23 cellular contexts compared by ENCODE assay signal in genomic region chr4:13616597-13616996, GRCh38. TPM values are rescaled to one million over a fixed set of nuclear protein-coding genes. Genes with fewer than 3 reads are reported as not detected.
A peak's percentile ranks its signal among the peaks of the same experiment; 100 is the strongest.
DNase-seq lines count a peak whose midpoint lies in the region; ATAC-seq, FAIRE-seq and TF ChIP-seq lines count a peak whose summit lies in the region.
"Had no signal": no experiment of that assay in that cellular context is flagged by ENCODE, and none has a peak within 500 bp of the region (broad histone marks: within the 10 kb centered on the region; RNA-seq: fewer than 3 reads in every experiment).

No MANE protein-coding gene starts in this region.

- no peak overlapping the region for H3K4me3 ChIP-seq in HepG2 (replicated peaks in 1 of 3; ENCODE audit: insufficient read depth in 1 of 3, low read depth in 2 of 3, low read length in 3 of 3)
- H3K4me3 ChIP-seq in right lobe of liver: no peak overlapping the region
- no peak overlapping the region for H3K4me3 ChIP-seq in IMR-90 (ENCODE audit: insufficient read depth, low read depth, low read length)
- no peak overlapping the region for H3K4me3 ChIP-seq in H1 (ENCODE audit: extremely low read depth in 1 of 4, insufficient read depth in 2 of 4, low read depth in 3 of 4, low read length in 4 of 4)
- H3K4me3 ChIP-seq in neutrophil (ENCODE audit: low read depth in 1 of 2, low read length in 1 of 2): peak overlapping the region in 1 of 2 experiments; percentile 52

- H2BK120ac ChIP-seq in IMR-90 (ENCODE audit: low read depth, low read length) (no peak overlapping the region), H1 (replicated peaks; ENCODE audit: low read depth, low read length) (no peak overlapping the region)

- H3K9ac ChIP-seq in HepG2 (ENCODE audit: insufficient read depth, low read depth, low read length) (no peak overlapping the region), IMR-90 (ENCODE audit: low read depth, low read length) (no peak overlapping the region), H1 (replicated peaks in 1 of 4; ENCODE audit: extremely low read depth in 1 of 4, low read depth in 3 of 4, low read length in 3 of 4) (no peak overlapping the region)

- no peak for TF ChIP-seq EP300 in HepG2 (IDR thresholded peaks at IDR 0.05; ENCODE audit: low read depth in 2 of 2, low read length in 2 of 2)
- no peak for TF ChIP-seq EP300 in HepG2 (CRISPR knock-in tag; IDR thresholded peaks at IDR 0.05; ENCODE audit: borderline replicate concordance)
- no peak for TF ChIP-seq EP300 in H1 (IDR thresholded peaks at IDR 0.05; ENCODE audit: borderline replicate concordance in 1 of 2, low read depth in 2 of 2, low read length in 2 of 2)

- TF ChIP-seq POLR2A in HepG2 (IDR thresholded peaks at IDR 0.05; ENCODE audit: insufficient read depth in 1 of 2, low read depth in 2 of 2, low read length in 2 of 2) (no peak), right lobe of liver (IDR thresholded peaks at IDR 0.05) (no peak), IMR-90 (IDR thresholded peaks at IDR 0.05; ENCODE audit: low read depth, low read length) (no peak), H1 (IDR thresholded peaks at IDR 0.05; ENCODE audit: control extremely low read depth in 1 of 2, low read depth in 2 of 2, low read length in 2 of 2) (no peak)

- H3K27me3 ChIP-seq in HepG2 (ENCODE audit: control insufficient read depth in 1 of 2, insufficient read depth in 2 of 2, low read length in 2 of 2): no peaks in the 10 kb centered on the region
- H3K27me3 ChIP-seq in right lobe of liver: no peaks in the 10 kb centered on the region
- H3K27me3 ChIP-seq in IMR-90 (ENCODE audit: control insufficient read depth, insufficient read depth, low read length): no peaks in the 10 kb centered on the region
- H3K27me3 ChIP-seq in H1 (replicated peaks in 1 of 4; ENCODE audit: control insufficient read depth in 3 of 4, extremely low read depth in 1 of 4, insufficient read depth in 3 of 4, low read length in 3 of 4): no peaks in the 10 kb centered on the region
- H3K27me3 ChIP-seq in neutrophil: no peaks in the 10 kb centered on the region

- TF ChIP-seq CTCF in HepG2 (CRISPR knock-in tag; IDR thresholded peaks at IDR 0.05) (no peak), right lobe of liver (IDR thresholded peaks at IDR 0.05) (no peak), IMR-90 (conservative IDR thresholded peaks at IDR 0.05; ENCODE audit: low read depth, low read length) (no peak), H1 (IDR thresholded peaks at IDR 0.05; ENCODE audit: control extremely low read depth in 1 of 3, insufficient read depth in 1 of 3, low read depth in 1 of 3, low read length in 3 of 3) (no peak), neutrophil (IDR thresholded peaks at IDR 0.05) (no peak)

- no peak overlapping the region for H2BK12ac ChIP-seq in H1 (ENCODE audit: low read depth, low read length)

- no peak overlapping the region for H2BK20ac ChIP-seq in IMR-90 (ENCODE audit: low read depth, low read length)
- no peak overlapping the region for H2BK20ac ChIP-seq in H1 (ENCODE audit: low read length)

- POLR2A ChIA-PET in HepG2 (lab: Yijun Ruan, JAX) (no interaction called here), IMR-90 (lab: Charles Lee; ENCODE audit: unreplicated experiment) (no interaction called here), H1 (lab: Charles Lee; ENCODE audit: partially characterized antibody) (no interaction called here)

- H3K4me1 ChIP-seq in HepG2 (ENCODE audit: insufficient read depth, low read length) (no peaks in the 10 kb centered on the region), right lobe of liver (no peaks in the 10 kb centered on the region), IMR-90 (ENCODE audit: control insufficient read depth, insufficient read depth, low read length) (no peaks in the 10 kb centered on the region), H1 (replicated peaks in 1 of 4; ENCODE audit: control insufficient read depth in 3 of 4, insufficient read depth in 4 of 4, low read length in 3 of 4) (no peaks in the 10 kb centered on the region), neutrophil (ENCODE audit: control insufficient read depth in 1 of 2, insufficient read depth in 1 of 2, low read depth in 1 of 2, low read length in 1 of 2) (peaks cover 58 to 70% of the 10 kb centered on the region in 2 experiments)
- H3K4me1 ChIP-seq: Caco-2 had no signal

- no peak overlapping the region for H3K4me3 Mint-ChIP-seq in effector memory CD8-positive, alpha-beta T cell
- no peak overlapping the region for H3K4me3 Mint-ChIP-seq in stimulated activated naive CD8-positive, alpha-beta T cell treated with anti-CD3 and anti-CD28 coated beads, Interleukin-15, amount 100 ng/mL, for 72 hours
- H3K4me3 Mint-ChIP-seq: CD4-positive, CD25-positive, alpha-beta regulatory T cell; CD8-positive, alpha-beta T cell had no signal

- H4K8ac ChIP-seq in IMR-90 (ENCODE audit: low read depth in 2 of 2, low read length in 2 of 2): no peak overlapping the region
- H4K8ac ChIP-seq in H1 (ENCODE audit: extremely low read depth, insufficient read depth, low read length): no peak overlapping the region

- no peak overlapping the region for H3K4me2 ChIP-seq in HepG2 (ENCODE audit: low read depth, low read length)
- no peak overlapping the region for H3K4me2 ChIP-seq in IMR-90 (ENCODE audit: low read depth, low read length)
- H3K4me2 ChIP-seq in H1 (ENCODE audit: insufficient read depth in 1 of 2, low read depth in 2 of 2, low read length in 2 of 2): no peak overlapping the region

- no peak overlapping the region for H3K27ac Mint-ChIP-seq in effector memory CD8-positive, alpha-beta T cell
- no peak overlapping the region for H3K27ac Mint-ChIP-seq in stimulated activated naive CD8-positive, alpha-beta T cell treated with anti-CD3 and anti-CD28 coated beads, Interleukin-15, amount 100 ng/mL, for 72 hours

- no peak overlapping the region for H2AK9ac ChIP-seq in IMR-90 (replicated peaks; ENCODE audit: low read depth, low read length, poor library complexity)

- no peaks in the 10 kb centered on the region for H3K23me2 ChIP-seq in H1 (ENCODE audit: low read depth, low read length)

- no peaks in the 10 kb centered on the region for H3K27me3 Mint-ChIP-seq in effector memory CD8-positive, alpha-beta T cell
- H3K27me3 Mint-ChIP-seq in stimulated activated naive CD8-positive, alpha-beta T cell treated with anti-CD3 and anti-CD28 coated beads, Interleukin-15, amount 100 ng/mL, for 72 hours: no peaks in the 10 kb centered on the region
- H3K27me3 Mint-ChIP-seq: CD4-positive, CD25-positive, alpha-beta regulatory T cell had no signal

- intact Hi-C loops in HepG2 (cut with micrococcal nuclease; ENCODE audit: unreplicated experiment) (no loop called here), right lobe of liver (cut with DNase I) (no loop called here), IMR-90 (cut with micrococcal nuclease) (no loop called here)

- WGBS in HepG2 (ENCODE audit: low lambda C conversion rate): 96% methylated on average over 4 of the region's 4 CpGs
- 90% methylated on average over 4 of the region's 4 CpGs for WGBS in right lobe of liver (ENCODE audit: insufficient coverage, low coverage, low lambda C conversion rate, missing lambda C conversion rate)
- WGBS in IMR-90 (ENCODE audit: extremely low coverage in 2 of 2, insufficient read length in 1 of 2), 2 experiments: no CpG with 5 or more reads among the region's 4 CpGs
- 90% methylated on average over 4 of the region's 4 CpGs; no CpG with 5 or more reads in 1 of the 2 experiments for WGBS in H1 (ENCODE audit: extremely low coverage in 1 of 2, insufficient coverage in 1 of 2, insufficient read length in 1 of 2, insufficient replicate concordance in 2 of 2, low coverage in 1 of 2, low lambda C conversion rate in 2 of 2, missing lambda C conversion rate in 1 of 2), 2 experiments

- H4K20me1 ChIP-seq in HepG2 (ENCODE audit: insufficient read depth, low read length) (0 out of 2 replicates have a peak, but pooled peaks cover 7% of the 10 kb centered on the region), IMR-90 (ENCODE audit: insufficient read depth, low read length) (peaks cover 8% of the 10 kb centered on the region; the same call in 1 of the 2 replicates), H1 (replicated peaks in 1 of 2; ENCODE audit: control insufficient read depth in 1 of 2, insufficient read depth in 2 of 2, low read length in 2 of 2) (peaks cover 7 to 8% of the 10 kb centered on the region in 2 experiments)

- H3K9me1 ChIP-seq in IMR-90 (ENCODE audit: insufficient read depth, low read length): peaks cover 3% of the 10 kb centered on the region; the same call in 1 of the 2 replicates

- TF ChIP-seq RAD21 in HepG2 (CRISPR knock-in tag; IDR thresholded peaks at IDR 0.05) (no peak), IMR-90 (IDR thresholded peaks at IDR 0.05; ENCODE audit: low read length) (no peak), H1 (IDR thresholded peaks at IDR 0.05 in 1 of 2, conservative IDR thresholded peaks at IDR 0.05 in 1 of 2; ENCODE audit: low read depth in 2 of 2, low read length in 2 of 2) (no peak)

- H3K79me2 ChIP-seq in HepG2 (ENCODE audit: insufficient read depth, low read length): peaks cover 12% of the 10 kb centered on the region
- 0 out of 4 replicates have a peak, but pooled peaks cover 0 to 5% of the 10 kb centered on the region in 2 experiments for H3K79me2 ChIP-seq in H1 (ENCODE audit: control insufficient read depth in 1 of 2, insufficient read depth in 2 of 2, low read length in 2 of 2)

- no peak overlapping the region for H2BK5ac ChIP-seq in IMR-90 (ENCODE audit: low read depth, low read length, poor library complexity, severe bottlenecking)
- H2BK5ac ChIP-seq in H1 (ENCODE audit: low read depth, low read length): no peak overlapping the region

- no peak for ATAC-seq in HepG2
- ATAC-seq in right lobe of liver: no peak
- no peak for ATAC-seq in IMR-90 (ENCODE audit: low read depth)
- no peak for ATAC-seq in effector memory CD8-positive, alpha-beta T cell (replicated peaks)
- ATAC-seq in stimulated activated naive CD8-positive, alpha-beta T cell treated with anti-CD3 and anti-CD28 coated beads, Interleukin-15, amount 100 ng/mL, for 72 hours: no peak
- ATAC-seq: CD8-positive, alpha-beta T cell had no signal

- no peak overlapping the region for H3K23ac ChIP-seq in IMR-90 (ENCODE audit: low read depth, low read length)
- H3K23ac ChIP-seq in H1 (ENCODE audit: insufficient read length): no peak overlapping the region

- H3K36me3 Mint-ChIP-seq in effector memory CD8-positive, alpha-beta T cell (ENCODE audit: insufficient read depth): peaks cover 37% of the 10 kb centered on the region

- CTCF ChIA-PET in HepG2 (lab: Yijun Ruan, JAX; ENCODE audit: low intra/inter-chr PET ratio, low total read pairs) (no interaction called here), IMR-90 (lab: Yijun Ruan, JAX) (interaction anchor here (0.5 kb wide), 1 partner anchor 26 kb away, joined by 3 read pairs; no protein-coding TSS in a partner anchor), H1 (lab: Charles Lee; ENCODE audit: partially characterized antibody) (interaction anchor here (1.8 kb wide), 1 partner anchor 38 kb away, joined by 11 read pairs; no protein-coding TSS in a partner anchor)

- H3K4me1 Mint-ChIP-seq in effector memory CD8-positive, alpha-beta T cell (ENCODE audit: low read depth in 2 of 2): peaks cover 23 to 27% of the 10 kb centered on the region in 2 donors
- H3K4me1 Mint-ChIP-seq in stimulated activated naive CD8-positive, alpha-beta T cell treated with anti-CD3 and anti-CD28 coated beads, Interleukin-15, amount 100 ng/mL, for 72 hours: peaks cover 8% of the 10 kb centered on the region

- in situ Hi-C loops in HepG2 (cut with HindIII; ENCODE audit: extremely low pct_ligation_motif_present, low pct_unique_long_range_greater_than_20kb) (no loop called here), IMR-90 (cut with MboI; ENCODE audit: low sequenced_read_pairs) (no loop called here)

- H2BK15ac ChIP-seq in IMR-90 (ENCODE audit: low read depth, low read length) (no peak overlapping the region), H1 (ENCODE audit: low read length) (no peak overlapping the region)

- H4K5ac ChIP-seq in IMR-90 (ENCODE audit: low read depth, low read length) (no peak overlapping the region), H1 (ENCODE audit: insufficient read length, low read depth, low read length) (no peak overlapping the region)

- H2AK5ac ChIP-seq in IMR-90 (ENCODE audit: low read depth, low read length) (no peak overlapping the region), H1 (ENCODE audit: low read depth, low read length) (no peak overlapping the region)

- no peak overlapping the region for H3K18ac ChIP-seq in IMR-90 (ENCODE audit: low read depth, low read length)
- H3K18ac ChIP-seq in H1 (ENCODE audit: extremely low read depth, low read length): no peak overlapping the region

- BruUV-seq in HepG2 (replicated peaks; lab: Mats Ljungman, UMichigan): no TSS peak
- BruUV-seq in IMR-90 (replicated peaks; lab: Mats Ljungman, UMichigan): no TSS peak

- FAIRE-seq in HepG2 (lab: Jason Lieb, UNC): no peak
- FAIRE-seq in H1 (lab: Jason Lieb, UNC): no peak
- FAIRE-seq: A204.1, G401.6, GM12892 had no signal

- dilution Hi-C loops in IMR-90 (cut with HindIII; ENCODE audit: low sequenced_read_pairs, unreplicated experiment): no loop called here

- H3K9me3 ChIP-seq in HepG2 (ENCODE audit: low read length) (no peaks in the 10 kb centered on the region), right lobe of liver (no peaks in the 10 kb centered on the region), IMR-90 (ENCODE audit: control insufficient read depth, insufficient read depth, low read length) (no peaks in the 10 kb centered on the region), H1 (ENCODE audit: insufficient read depth in 2 of 2, low read depth in 1 of 2, low read length in 1 of 2) (no peaks in the 10 kb centered on the region), neutrophil (no peaks in the 10 kb centered on the region)
- H3K9me3 ChIP-seq: Caco-2 had no signal

- no peak overlapping the region for H3K27ac ChIP-seq in HepG2 (ENCODE audit: extremely low read length, insufficient read depth, low read length)
- no peak overlapping the region for H3K27ac ChIP-seq in right lobe of liver
- H3K27ac ChIP-seq in IMR-90 (ENCODE audit: insufficient read depth, low read length): no peak overlapping the region
- no peak overlapping the region for H3K27ac ChIP-seq in H1 (ENCODE audit: low read depth, low read length)
- H3K27ac ChIP-seq in neutrophil: peak overlapping the region; percentile 95
- H3K27ac ChIP-seq: 22Rv1, C4-2B had no signal

- DNase-seq in HepG2 (ENCODE audit: low spot score): no peak
- no peak for DNase-seq in right lobe of liver
- no peak for DNase-seq in IMR-90
- DNase-seq in H1 (ENCODE audit: low read depth in 1 of 2, low spot score in 2 of 2): no peak
- no peak for DNase-seq in superior temporal gyrus (ENCODE audit: extremely low spot score)
- DNase-seq in effector memory CD8-positive, alpha-beta T cell: no peak
- no peak for DNase-seq in stimulated activated naive CD8-positive, alpha-beta T cell treated with anti-CD3 and anti-CD28 coated beads, Interleukin-15, amount 100 ng/mL, for 72 hours
- DNase-seq: ACHN; AML-193; Caco-2; CD4-positive, CD25-positive, alpha-beta regulatory T cell; CD8-positive, alpha-beta T cell; DMS153; DND-41; GOT3; H7; HCEC 1CT had no signal

- H3K79me1 ChIP-seq in IMR-90 (ENCODE audit: low read depth in 1 of 2, low read length in 2 of 2): peaks cover 11 to 18% of the 10 kb centered on the region in 2 experiments
- H3K79me1 ChIP-seq in H1 (ENCODE audit: low read depth, low read length): no peaks in the 10 kb centered on the region

- no peak overlapping the region for H2AFZ ChIP-seq in HepG2 (ENCODE audit: low read length)
- no peak overlapping the region for H2AFZ ChIP-seq in IMR-90 (replicated peaks; ENCODE audit: low read length, poor library complexity)
- no peak overlapping the region for H2AFZ ChIP-seq in H1 (ENCODE audit: low read length)

- no peaks in the 10 kb centered on the region for H3K9me3 Mint-ChIP-seq in effector memory CD8-positive, alpha-beta T cell
- no peaks in the 10 kb centered on the region for H3K9me3 Mint-ChIP-seq in stimulated activated naive CD8-positive, alpha-beta T cell treated with anti-CD3 and anti-CD28 coated beads, Interleukin-15, amount 100 ng/mL, for 72 hours
- H3K9me3 Mint-ChIP-seq: CD4-positive, CD25-positive, alpha-beta regulatory T cell; CD8-positive, alpha-beta T cell had no signal

- no peak overlapping the region for H3K4ac ChIP-seq in IMR-90 (ENCODE audit: low read depth, low read length)
- H3K4ac ChIP-seq in H1 (replicated peaks; ENCODE audit: insufficient read length, low read depth, low read length): no peak overlapping the region

- H3K14ac ChIP-seq in IMR-90 (replicated peaks; ENCODE audit: low read depth, low read length): no peak overlapping the region
- H3K14ac ChIP-seq in H1 (ENCODE audit: insufficient read length): no peak overlapping the region

- H3K36me3 ChIP-seq in HepG2 (replicated peaks in 1 of 2; ENCODE audit: control insufficient read depth in 1 of 2, insufficient read depth in 2 of 2, low read length in 2 of 2) (peaks cover 7 to 66% of the 10 kb centered on the region in 2 experiments), right lobe of liver (peaks cover 0 to 58% (median 26%) of the 10 kb centered on the region in 4 donors), IMR-90 (ENCODE audit: control insufficient read depth, insufficient read depth, low read length) (peaks cover 31% of the 10 kb centered on the region), H1 (ENCODE audit: control insufficient read depth in 2 of 4, insufficient read depth in 4 of 4, low read length in 3 of 4) (peaks cover 6 to 43% (median 22%) of the 10 kb centered on the region in 4 experiments; a peak in 7 of 8 replicates), neutrophil (peaks cover 41% of the 10 kb centered on the region)

- no peak overlapping the region for H4K91ac ChIP-seq in IMR-90 (ENCODE audit: insufficient read depth, low read depth, low read length)
- no peak overlapping the region for H4K91ac ChIP-seq in H1 (replicated peaks; ENCODE audit: insufficient read length, low read length)

- H3K56ac ChIP-seq in IMR-90 (ENCODE audit: extremely low read depth, insufficient read depth, low read length) (no peak overlapping the region), H1 (replicated peaks; ENCODE audit: insufficient read length, low read depth, low read length) (no peak overlapping the region)

RNA-seq across cellular contexts. Expression of gene BOD1L1, which starts 10.9 kb away (rescaled TPM):
- total RNA-seq in HepG2 (2016; rRNA removed; fragmentation: Illumina TruSeq; extraction: Trizol) (17.9 and 22.7 TPM in 2 replicates), right lobe of liver (10 to 100 TPM in 5 of 6 experiments, 1 to 10 TPM in 1; 8.7 to 13.8 (median 11.6) TPM), IMR-90 (2012; rRNA removed) (26.9 and 34.4 TPM in 2 replicates)
- 2.3 and 2.8 TPM in 2 replicates for total RNA-seq in HepG2 (2016; cell fraction: cytosol; rRNA removed; fragmentation: Illumina TruSeq; extraction: Trizol; ENCODE audit: low read depth)
- 15.8 and 22.0 TPM in 2 replicates for total RNA-seq in HepG2 (2016; cell fraction: insoluble cytoplasmic fraction; rRNA removed; fragmentation: Illumina TruSeq; extraction: Trizol)
- total RNA-seq in HepG2 (2016; cell fraction: membrane; rRNA removed; fragmentation: Illumina TruSeq; extraction: Trizol): 4.8 and 5.1 TPM in 2 replicates
- 40.8 and 44.9 TPM in 2 replicates for total RNA-seq in HepG2 (2016; cell fraction: nucleus; rRNA removed; fragmentation: Illumina TruSeq; extraction: Trizol)
- polyA plus RNA-seq in HepG2 (2011; rRNA removed) (10.7 and 11.7 TPM in 2 replicates), IMR-90 (2012; rRNA removed) (11.0 and 13.5 TPM in 2 replicates), H1 (2011; rRNA removed) (4.3 and 6.8 TPM in 2 replicates)
- polyA plus RNA-seq in HepG2 (2011; cell fraction: cytosol; rRNA removed): 4.8 and 6.3 TPM in 2 replicates
- polyA plus RNA-seq in HepG2 (2011; cell fraction: nucleus; rRNA removed): 16.0 and 46.5 TPM in 2 replicates
- polyA plus RNA-seq in HepG2 (2012): 13.4 and 16.1 TPM in 2 replicates
- polyA plus RNA-seq in HepG2 (2016; cell fraction: cytosol; fragmentation: Illumina TruSeq; extraction: Trizol; ENCODE audit: low read depth): 0.58 and 1.0 TPM in 2 replicates
- 14.3 and 16.2 TPM in 2 replicates for polyA plus RNA-seq in HepG2 (2016; cell fraction: insoluble cytoplasmic fraction; fragmentation: Illumina TruSeq; extraction: Trizol; ENCODE audit: low read depth)
- polyA plus RNA-seq in HepG2 (2016; cell fraction: membrane; fragmentation: Illumina TruSeq; extraction: Trizol; ENCODE audit: low read depth): 1.9 TPM in 2 replicates
- polyA plus RNA-seq in HepG2 (2016; cell fraction: nucleus; fragmentation: Illumina TruSeq; extraction: Trizol; ENCODE audit: insufficient read depth, low read depth): 33.3 and 41.9 TPM in 2 replicates
- polyA minus RNA-seq in HepG2 (2011; rRNA and poly(A)+ RNA removed; ENCODE audit: low replicate concordance): 8.9 and 16.2 TPM in 2 replicates
- 13.9 and 14.4 TPM in 2 replicates for polyA minus RNA-seq in HepG2 (2011; cell fraction: cytosol; rRNA and poly(A)+ RNA removed)
- polyA minus RNA-seq in HepG2 (2011; cell fraction: nucleus; rRNA and poly(A)+ RNA removed): 64.6 and 77.0 TPM in 2 replicates
- 2.2 and 2.6 TPM in 2 replicates for polyA plus RNA-seq in IMR-90 (2012; cell fraction: cytosol; rRNA removed)
- 3.8 and 36.0 TPM in 2 replicates for polyA plus RNA-seq in IMR-90 (2012; cell fraction: nucleus; rRNA removed; ENCODE audit: low replicate concordance)
- total RNA-seq in H1 (2021; fragmentation: NEBNext Ultra II Directional; extraction: Animal tissue kit (Norgen Biotek cat#: 25700)): 34.9 and 39.3 TPM in 2 replicates
- 11.0 TPM for polyA plus RNA-seq in H1 (2011; cell fraction: cytosol; rRNA removed)
- 24.5 TPM for polyA plus RNA-seq in H1 (2011; cell fraction: nucleus; rRNA removed)
- 20.5 to 32.8 TPM (median 22.9 TPM) in 4 replicates for polyA plus RNA-seq in H1 (2012, experiment 1 of 2)
- polyA plus RNA-seq in H1 (2012, experiment 2 of 2): 1.3 TPM
- polyA plus RNA-seq in H1 (2013, experiment 1 of 2): 40.1 TPM
- polyA plus RNA-seq in H1 (2013, experiment 2 of 2): 33.4 TPM
- 27.2 and 30.9 TPM in 2 replicates for polyA minus RNA-seq in H1 (2011; rRNA and poly(A)+ RNA removed)
- 16.7 TPM for polyA minus RNA-seq in H1 (2011; cell fraction: cytosol; rRNA and poly(A)+ RNA removed)
- polyA minus RNA-seq in H1 (2011; cell fraction: nucleus; rRNA and poly(A)+ RNA removed): 77.9 TPM

Comparison
In these comparisons a context has a peak if more than half of its experiments do, and no peak if none do; other contexts are left out.
1. Of the 41 proteins assayed by ChIP-seq in both HepG2 and H1: peak only in HepG2: none; only in H1: none; in both: MAFK; in neither: 40.